19 cellular contexts compared by ENCODE assay signal in the genomic region with DNA sequence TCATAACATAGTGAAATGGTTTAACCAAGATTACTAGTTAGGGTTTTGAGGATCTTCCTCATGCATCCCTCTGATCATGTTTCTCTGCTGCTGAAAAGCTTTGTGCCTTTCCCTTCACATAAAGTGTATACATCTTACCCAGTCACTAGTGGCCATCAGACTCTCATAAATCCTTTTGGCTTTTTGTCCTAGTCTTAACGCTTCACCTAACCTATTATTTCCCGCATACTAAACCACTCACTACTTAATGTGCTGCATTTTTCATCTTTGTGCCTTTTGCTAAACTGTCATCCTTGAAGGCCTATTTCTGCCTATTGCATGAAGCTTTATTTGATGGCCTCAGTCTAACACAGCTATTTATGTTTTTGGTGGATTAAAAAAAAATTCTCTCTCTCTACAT.
A peak's percentile ranks its signal among the peaks of the same experiment; 100 is the strongest.
DNase-seq lines count a peak whose midpoint lies in the region; FAIRE-seq and TF ChIP-seq lines count a peak whose summit lies in the region.
"Had no signal": no experiment of that assay in that cellular context is flagged by ENCODE, and none has a peak within 500 bp of the region (broad histone marks: within the 10 kb centered on the region; RNA-seq: fewer than 3 reads in every experiment).

No MANE protein-coding gene starts in this region.

- no peak overlapping the region for H2BK12ac ChIP-seq in neuronal stem cell (ENCODE audit: low read length)

- peak overlapping the region in 2 of 5 experiments; percentile 0 to 10 for H3K4me3 Mint-ChIP-seq in brain
- H3K4me3 Mint-ChIP-seq: CD8-positive, alpha-beta T cell; T-helper 17 cell had no signal

- peaks cover 40% of the 10 kb centered on the region for H3K4me1 Mint-ChIP-seq in brain
- H3K4me1 Mint-ChIP-seq: T-helper 17 cell had no signal

- no peak overlapping the region for H3K23ac ChIP-seq in neuronal stem cell (ENCODE audit: low read depth, low read length, poor library complexity)

- no peak overlapping the region for H3K18ac ChIP-seq in neuronal stem cell (ENCODE audit: low read length)

- H3K9me3 ChIP-seq in HUES48 (ENCODE audit: control insufficient read depth, insufficient read depth, low read length) = no peaks in the 10 kb centered on the region
- no peaks in the 10 kb centered on the region for H3K9me3 ChIP-seq in neuronal stem cell (replicated peaks in 1 of 2; ENCODE audit: control insufficient read depth in 2 of 2, insufficient read depth in 1 of 2, low read depth in 1 of 2, low read length in 2 of 2)
- H3K9me3 ChIP-seq: BE2C, Peyer's patch, SK-N-SH had no signal

- H2BK5ac ChIP-seq in neuronal stem cell (ENCODE audit: low read length) = no peak overlapping the region

- peaks cover 53% of the 10 kb centered on the region for H3K4me1 ChIP-seq in HUES48 (ENCODE audit: control insufficient read depth, insufficient read depth, low read length)
- H3K4me1 ChIP-seq in neuronal stem cell (ENCODE audit: control insufficient read depth in 2 of 2, insufficient read depth in 1 of 2, low read depth in 1 of 2, low read length in 2 of 2) = peaks cover 5 to 37% of the 10 kb centered on the region in 2 donors
- H3K4me1 ChIP-seq: BE2C, Peyer's patch had no signal

- H4K8ac ChIP-seq in neuronal stem cell (ENCODE audit: low read depth, low read length) = no peak overlapping the region

- TF ChIP-seq POLR2A in GM12891 (IDR thresholded peaks at IDR 0.05; ENCODE audit: low read depth, low read length) (no peak), GM12892 (IDR thresholded peaks at IDR 0.05; ENCODE audit: low read depth, low read length) (no peak)

- H3K36me3 ChIP-seq in HUES48 (ENCODE audit: control insufficient read depth, insufficient read depth, low read length) = no peaks in the 10 kb centered on the region
- H3K36me3 ChIP-seq in neuronal stem cell (replicated peaks in 1 of 2; ENCODE audit: control insufficient read depth in 2 of 2, insufficient read depth in 2 of 2, low read length in 2 of 2) = peaks cover 0 to 14% of the 10 kb centered on the region in 2 donors
- H3K36me3 ChIP-seq: BE2C, Peyer's patch had no signal

- H3K79me1 ChIP-seq in neuronal stem cell (ENCODE audit: low read depth, low read length) = no peaks in the 10 kb centered on the region

- H3K9ac ChIP-seq in HUES48 (ENCODE audit: low read depth, low read length) = peak overlapping the region; percentile 33; the same call in 1 of the 2 replicates
- no peak overlapping the region for H3K9ac ChIP-seq in neuronal stem cell (ENCODE audit: low read depth, low read length, poor library complexity)
- H3K9ac ChIP-seq: SK-N-SH had no signal

- H2BK120ac ChIP-seq in neuronal stem cell (ENCODE audit: low read depth, low read length) = no peak overlapping the region

- H3K4ac ChIP-seq in neuronal stem cell (ENCODE audit: low read length) = no peak overlapping the region

- peak overlapping the region; percentile 8 to 75 (median 46) for H3K27ac Mint-ChIP-seq in brain
- H3K27ac Mint-ChIP-seq: CD8-positive, alpha-beta T cell; T-helper 17 cell had no signal

- no peak overlapping the region for H2BK15ac ChIP-seq in neuronal stem cell (ENCODE audit: low read length)

- no peak overlapping the region for H2AK5ac ChIP-seq in neuronal stem cell (ENCODE audit: low read depth, low read length)

- H3K27me3 Mint-ChIP-seq in brain = no peaks in the 10 kb centered on the region
- H3K27me3 Mint-ChIP-seq: T-helper 17 cell had no signal

- no peak overlapping the region for H3K14ac ChIP-seq in neuronal stem cell (ENCODE audit: low read length)

- no CpG with 5 or more reads among the region's 2 CpGs for WGBS in neuronal stem cell (ENCODE audit: extremely low coverage in 2 of 2, insufficient read length in 2 of 2, insufficient replicate concordance in 1 of 2), 2 donors

- DNase-seq in NCI-H187 treated with DMSO at 0.1 percent for 48 hours (lab: John Stamatoyannopoulos, UW) (peak; percentile 74), neuronal stem cell (ENCODE audit: low spot score) (peak; percentile 49), GM12891 (ENCODE audit: insufficient read length, low spot score) (no peak), GM12892 (ENCODE audit: insufficient read length) (no peak), foreskin melanocyte (no peak)
- DNase-seq: BE2C; CD8-positive, alpha-beta T cell; DMS79 treated with DMSO at 0.1 percent for 48 hours; GDM1; NCI-H2029; NCI-H446; NCI-H748 treated with DMSO at 0.1 percent for 48 hours; Peyer's patch; Right ventricle myocardium superior; SK-N-SH; T-helper 17 cell had no signal

- no peak overlapping the region for H2AFZ ChIP-seq in neuronal stem cell (ENCODE audit: low read length)

- no peak for FAIRE-seq in GM12891 (lab: Jason Lieb, UNC)
- FAIRE-seq in GM12892 (lab: Jason Lieb, UNC) = no peak
- FAIRE-seq: D721Med had no signal

- H3K36me3 Mint-ChIP-seq in brain = no peaks in the 10 kb centered on the region
- H3K36me3 Mint-ChIP-seq: CD8-positive, alpha-beta T cell had no signal

- no peak for TF ChIP-seq CTCF in brain (conservative IDR thresholded peaks at IDR 0.05)

- no peaks in the 10 kb centered on the region for H3K9me3 Mint-ChIP-seq in brain

- H3K4me2 ChIP-seq in neuronal stem cell (ENCODE audit: insufficient read depth, low read length, poor library complexity, severe bottlenecking) = no peak overlapping the region
- H3K4me2 ChIP-seq: SK-N-SH had no signal

- H3K27me3 ChIP-seq in HUES48 (ENCODE audit: control insufficient read depth, insufficient read depth, low read length) (no peaks in the 10 kb centered on the region), neuronal stem cell (ENCODE audit: control insufficient read depth in 3 of 3, insufficient read depth in 3 of 3, low read depth in 1 of 3, low read length in 3 of 3) (no peaks in the 10 kb centered on the region)
- H3K27me3 ChIP-seq: BE2C, Peyer's patch had no signal

- H3K4me3 ChIP-seq in HUES48 (ENCODE audit: low read depth, low read length) (no peak overlapping the region), neuronal stem cell (ENCODE audit: low read length in 2 of 2) (no peak overlapping the region)
- H3K4me3 ChIP-seq: Peyer's patch had no signal

- no peak overlapping the region for H4K91ac ChIP-seq in neuronal stem cell (ENCODE audit: low read depth, low read length, poor library complexity)

- H3K27ac ChIP-seq in HUES48 (ENCODE audit: low read depth, low read length) = peak overlapping the region; percentile 89
- no peak overlapping the region for H3K27ac ChIP-seq in neuronal stem cell (replicated peaks; ENCODE audit: low read length)
- H3K27ac ChIP-seq: Peyer's patch had no signal

TF ChIP-seq in GM12891, 5 proteins besides CTCF, POLR2A, EP300 and RAD21:
- TF ChIP-seq POU2F2 (IDR thresholded peaks at IDR 0.05; ENCODE audit: low read depth, low read length) (no peak), TAF1 (IDR thresholded peaks at IDR 0.05; ENCODE audit: low read depth, low read length) (no peak), POLR2AphosphoS5 (IDR thresholded peaks at IDR 0.05; ENCODE audit: low read depth, low read length) (no peak), PAX5 (IDR thresholded peaks at IDR 0.05; ENCODE audit: insufficient read depth, low read length, severe bottlenecking) (no peak), SPI1 (IDR thresholded peaks at IDR 0.05; ENCODE audit: low read depth, low read length) (no peak)

Comparison
In these comparisons a context has a peak if more than half of its experiments do, and no peak if none do; other contexts are left out.
1. DNase-seq: peak in NCI-H187 treated with DMSO at 0.1 percent for 48 hours (single experiment) and neuronal stem cell (single experiment); none in GM12891 (single experiment), GM12892 (single experiment) and foreskin melanocyte (single experiment).